In genomic region chr1:207805841-207806421, GRCh38 we compare ENCODE assay signal across 1 cellular context.
TF ChIP-seq lines count a peak whose summit lies in the region.

No MANE protein-coding gene starts in this region.

TF ChIP-seq in K562, 482 proteins besides CTCF, POLR2A, EP300 and RAD21 (continued from another document and continues in another):
- no peak for TF ChIP-seq RREB1 (CRISPR knock-in tag; IDR thresholded peaks at IDR 0.05)
- TF ChIP-seq PURB (CRISPR knock-in tag; IDR thresholded peaks at IDR 0.05; ENCODE audit: low read depth): no peak
- no peak for TF ChIP-seq THAP12 (CRISPR knock-in tag; IDR thresholded peaks at IDR 0.05)
- TF ChIP-seq ZNF444 (CRISPR knock-in tag; IDR thresholded peaks at IDR 0.05): no peak
- TF ChIP-seq TRIM25 (IDR thresholded peaks at IDR 0.05; ENCODE audit: borderline replicate concordance): no peak
- no peak for TF ChIP-seq PBX2 (CRISPR knock-in tag; IDR thresholded peaks at IDR 0.05; ENCODE audit: low read depth)
- 0 out of 2 replicates have a peak, but pooled peaks have one; percentile 31 for TF ChIP-seq PBX2 (tag; conservative IDR thresholded peaks at IDR 0.05; ENCODE audit: low read depth)
- no peak for TF ChIP-seq FOXJ2 (tag; IDR thresholded peaks at IDR 0.05)
- no peak for TF ChIP-seq TSC22D4 (tag; IDR thresholded peaks at IDR 0.05)
- TF ChIP-seq ILF3 (IDR thresholded peaks at IDR 0.05; ENCODE audit: borderline replicate concordance): no peak
- no peak for TF ChIP-seq ZNF644 (tag; IDR thresholded peaks at IDR 0.05; ENCODE audit: low read depth)
- TF ChIP-seq ZBTB5 (IDR thresholded peaks at IDR 0.05): no peak
- no peak for TF ChIP-seq CHD7 (IDR thresholded peaks at IDR 0.05; ENCODE audit: low read depth, low read length)
- TF ChIP-seq CBFB (CRISPR knock-in tag; IDR thresholded peaks at IDR 0.05): 0 out of 2 replicates have a peak, but pooled peaks have one; percentile 6
- TF ChIP-seq THRAP3 (IDR thresholded peaks at IDR 0.05; ENCODE audit: borderline replicate concordance): no peak
- peak; percentile 68; the same call in 1 of the 2 replicates for TF ChIP-seq SMARCE1 (IDR thresholded peaks at IDR 0.05)
- no peak for TF ChIP-seq CHD2 (IDR thresholded peaks at IDR 0.05; ENCODE audit: low read depth, low read length)
- no peak for TF ChIP-seq MCM5 (IDR thresholded peaks at IDR 0.05; ENCODE audit: low read depth)
- TF ChIP-seq KDM5B (IDR thresholded peaks at IDR 0.05; ENCODE audit: insufficient replicate concordance, low read depth, low read length): no peak
